Comparison of ENCODE assay signal across 9 cellular contexts in the genomic region with DNA sequence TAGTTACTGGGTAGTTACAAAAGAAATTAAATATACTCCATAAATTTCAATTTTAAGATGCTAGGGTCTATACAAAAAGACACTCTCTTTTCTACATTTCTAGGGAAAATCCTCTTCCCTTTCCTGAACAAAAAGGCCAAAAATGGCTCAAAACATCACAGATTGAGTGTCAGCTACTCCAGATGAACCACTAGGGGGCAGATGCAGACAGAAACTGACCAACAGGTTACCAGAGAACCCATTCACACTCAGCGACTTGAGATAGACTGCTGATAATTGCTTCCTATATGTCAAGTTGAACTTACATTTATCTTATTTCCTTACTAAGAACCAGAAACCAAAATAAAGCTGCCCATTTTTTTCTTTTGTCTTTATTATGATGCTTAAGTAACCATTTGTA.
DNase-seq lines count a peak whose midpoint lies in the region; ATAC-seq, FAIRE-seq and TF ChIP-seq lines count a peak whose summit lies in the region.
"Had no signal": no experiment of that assay in that cellular context is flagged by ENCODE, and none has a peak within 500 bp of the region (broad histone marks: within the 10 kb centered on the region; RNA-seq: fewer than 3 reads in every experiment).

No MANE protein-coding gene starts in this region.

- H3K36me3 Mint-ChIP-seq in activated CD8-positive, alpha-beta T cell treated with anti-CD3 and anti-CD28 coated beads, Interleukin-2, amount 10 ng/mL, durations not matched to agents 7 days and 5 days (ENCODE audit: low read depth): no peaks in the 10 kb centered on the region

- H3K9me3 Mint-ChIP-seq in activated CD8-positive, alpha-beta T cell treated with anti-CD3 and anti-CD28 coated beads, Interleukin-2, amount 10 ng/mL, durations not matched to agents 7 days and 5 days (ENCODE audit: insufficient read depth): no peaks in the 10 kb centered on the region

- no peak overlapping the region for H3K27ac Mint-ChIP-seq in activated CD8-positive, alpha-beta T cell treated with anti-CD3 and anti-CD28 coated beads, Interleukin-2, amount 10 ng/mL, durations not matched to agents 7 days and 5 days

- FAIRE-seq in HTR-8/SVneo (lab: Jason Lieb, UNC): no peak
- FAIRE-seq: frontal cortex had no signal

- DNase-seq in Daoy (ENCODE audit: low read depth) (peak; percentile 3), HTR-8/SVneo (ENCODE audit: insufficient read length, low spot score) (peak; percentile 2), lower lobe of right lung (no peak), NCI-H524 treated with DMSO at 0.1 percent for 48 hours (lab: John Stamatoyannopoulos, UW) (no peak), islet precursor cell (no peak)
- DNase-seq in activated CD8-positive, alpha-beta T cell treated with anti-CD3 and anti-CD28 coated beads, Interleukin-2, amount 10 ng/mL, durations not matched to agents 7 days and 5 days: peak; percentile 20

- no peaks in the 10 kb centered on the region for H3K9me3 ChIP-seq in lower lobe of right lung

- no peak overlapping the region for H3K4me3 Mint-ChIP-seq in activated CD8-positive, alpha-beta T cell treated with anti-CD3 and anti-CD28 coated beads, Interleukin-2, amount 10 ng/mL, durations not matched to agents 7 days and 5 days

- POLR2A ChIA-PET in activated CD8-positive, alpha-beta T cell treated with anti-CD3 and anti-CD28 coated beads, Interleukin-2, amount 10 ng/mL, durations not matched to agents 7 days and 5 days (lab: Charles Lee): no interaction called here

- CTCF ChIA-PET in activated CD8-positive, alpha-beta T cell treated with anti-CD3 and anti-CD28 coated beads, Interleukin-2, amount 10 ng/mL, durations not matched to agents 7 days and 5 days (lab: Charles Lee): interaction anchor here (0.9 kb wide), 1 partner anchor 238 kb away, joined by 3 read pairs; no protein-coding TSS in a partner anchor

- H3K27ac ChIP-seq in lower lobe of right lung: no peak overlapping the region

- no peaks in the 10 kb centered on the region for H3K4me1 ChIP-seq in lower lobe of right lung

- ATAC-seq in activated CD8-positive, alpha-beta T cell treated with anti-CD3 and anti-CD28 coated beads, Interleukin-2, amount 10 ng/mL, durations not matched to agents 7 days and 5 days: no peak
- ATAC-seq in lower lobe of right lung (no peak), HG02885 (IDR thresholded peaks at IDR 0.05; ENCODE audit: poor library complexity, unreplicated experiment) (no peak), HG03025 (IDR thresholded peaks at IDR 0.05; ENCODE audit: low FRiP score, unreplicated experiment) (no peak)

- no peaks in the 10 kb centered on the region for H3K36me3 ChIP-seq in lower lobe of right lung

- no peak overlapping the region for H3K4me3 ChIP-seq in lower lobe of right lung

- H3K27me3 ChIP-seq in lower lobe of right lung (ENCODE audit: low read depth): no peaks in the 10 kb centered on the region

- intact Hi-C loops in lower lobe of right lung (cut with DNase I): no loop called here

- no peaks in the 10 kb centered on the region for H3K27me3 Mint-ChIP-seq in activated CD8-positive, alpha-beta T cell treated with anti-CD3 and anti-CD28 coated beads, Interleukin-2, amount 10 ng/mL, durations not matched to agents 7 days and 5 days (ENCODE audit: low read depth)

- H3K4me1 Mint-ChIP-seq in activated CD8-positive, alpha-beta T cell treated with anti-CD3 and anti-CD28 coated beads, Interleukin-2, amount 10 ng/mL, durations not matched to agents 7 days and 5 days (ENCODE audit: low read depth): peaks cover 5% of the 10 kb centered on the region

- peak; percentile 35 for TF ChIP-seq CTCF in lower lobe of right lung (IDR thresholded peaks at IDR 0.05)

Comparison
In these comparisons a context has a peak if more than half of its experiments do, and no peak if none do; other contexts are left out.
1. DNase-seq: peak in Daoy (single experiment), HTR-8/SVneo (single experiment) and activated CD8-positive, alpha-beta T cell treated with anti-CD3 and anti-CD28 coated beads, Interleukin-2, amount 10 ng/mL, durations not matched to agents 7 days and 5 days (single experiment); none in lower lobe of right lung (single experiment), NCI-H524 treated with DMSO at 0.1 percent for 48 hours (single experiment) and islet precursor cell (single experiment).